36 cellular contexts compared by ENCODE assay signal in the genomic region with DNA sequence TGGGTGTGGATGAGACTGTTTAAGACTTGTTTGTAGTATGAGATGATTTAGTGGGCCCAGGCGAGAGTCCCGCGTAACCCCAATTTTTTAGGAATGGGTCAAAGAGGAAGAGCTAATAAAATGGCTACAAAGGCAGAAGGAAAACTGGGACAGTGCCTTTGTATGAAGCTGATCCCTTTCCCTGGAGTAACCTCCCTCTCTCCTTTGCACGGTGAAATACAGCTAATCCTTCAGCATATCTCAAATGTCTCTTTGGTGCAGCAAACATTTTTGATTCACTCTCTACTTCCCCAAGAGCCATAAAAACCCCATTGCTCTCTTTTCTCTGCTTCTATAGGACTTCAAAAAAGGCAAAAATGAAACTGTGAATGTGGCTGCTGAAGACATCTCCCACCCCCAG.
"Had no signal": no experiment of that assay in that cellular context is flagged by ENCODE, and none has a peak within 500 bp of the region (broad histone marks: within the 10 kb centered on the region; RNA-seq: fewer than 3 reads in every experiment).

No MANE protein-coding gene starts in this region.

- H3K36me3 Mint-ChIP-seq: activated CD8-positive, alpha-beta memory T cell treated with anti-CD3 and anti-CD28 coated beads, Interleukin-2, amount 10 ng/mL, durations not matched to agents 7 days and 5 days; activated naive CD4-positive, alpha-beta T cell treated with anti-CD3 and anti-CD28 coated beads, Interleukin-2, amount 50 U/mL, for 24 hours; activated naive CD8-positive, alpha-beta T cell treated with anti-CD3 and anti-CD28 coated beads for 36 hours had no signal

- H3K27me3 ChIP-seq: adrenal gland, body of pancreas, colonic mucosa had no signal

- H3K9me3 ChIP-seq: adrenal gland, body of pancreas, colonic mucosa had no signal

- H3K9me3 Mint-ChIP-seq: activated naive CD4-positive, alpha-beta T cell treated with anti-CD3 and anti-CD28 coated beads, Interleukin-2, amount 50 U/mL, for 24 hours; activated naive CD8-positive, alpha-beta T cell treated with anti-CD3 and anti-CD28 coated beads for 36 hours; activated naive CD8-positive, alpha-beta T cell treated with anti-CD3 and anti-CD28 coated beads, Interleukin-2, amount 50 U/mL, for 24 hours; activated T-helper 1 cell treated with anti-CD3 and anti-CD28 coated beads, Interleukin-12 subunit alpha, Interleukin-12 subunit beta, Interleukin-2, Interleukin-4 antibody, amounts not matched to agents 30 ng/mL and 10 ng/mL and 1 ng/mL, durations not matched to agents 14 hours and 24 hours and 36 hours; activated T-helper 2 cell treated with anti-CD3 and anti-CD28 coated beads, Interferon-gamma antibody, Interleukin-2, Interleukin-4, amounts not matched to agents 10 μg/mL and 5 μg/mL and 100 μg/mL, durations not matched to agents 14 hours and 24 hours and 36 hours; T-helper 2 cell treated with Interferon-gamma antibody and Interleukin-4, amounts not matched to agents 5 μg/mL and 100 μg/mL, for 36 hours had no signal

- H3K27me3 Mint-ChIP-seq: activated B cell treated with CpG ODN at 0.5 μM for 24 hours; activated naive CD4-positive, alpha-beta T cell treated with anti-CD3 and anti-CD28 coated beads, Interleukin-2, amount 50 U/mL, for 24 hours; activated naive CD8-positive, alpha-beta T cell treated with anti-CD3 and anti-CD28 coated beads for 36 hours; activated naive CD8-positive, alpha-beta T cell treated with anti-CD3 and anti-CD28 coated beads, Interleukin-2, amount 50 U/mL, for 24 hours; T-helper 17 cell had no signal

- ATAC-seq: activated CD8-positive, alpha-beta memory T cell treated with anti-CD3 and anti-CD28 coated beads, Interleukin-2, amount 10 ng/mL, durations not matched to agents 7 days and 5 days; activated CD8-positive, alpha-beta T cell treated with anti-CD3 and anti-CD28 coated beads, Interleukin-2, amount 10 ng/mL, durations not matched to agents 7 days and 5 days; activated naive CD8-positive, alpha-beta T cell treated with anti-CD3 and anti-CD28 coated beads, Interleukin-2, amount 50 U/mL, for 24 hours; body of pancreas; SK-N-SH treated with all-trans-retinoic acid at 6 μM for 48 hours; T-helper 17 cell had no signal

- H3K4me1 ChIP-seq: adrenal gland, body of pancreas, colonic mucosa had no signal

- DNase-seq: activated B cell treated with CpG ODN at 0.5 μM for 24 hours; activated CD4-positive, alpha-beta T cell treated with anti-CD3 and anti-CD28 coated beads for 4 hours; activated CD4-positive, alpha-beta T cell treated with anti-CD3 and anti-CD28 coated beads, Interleukin-2, amount 50 U/mL, for 1 hour; activated CD4-positive, alpha-beta T cell treated with anti-CD3 and anti-CD28 coated beads, Interleukin-2, amount 50 U/mL, for 48 hours; activated CD4-positive, CD25-positive, alpha-beta regulatory T cell treated with anti-CD3 and anti-CD28 coated beads, Interleukin-2, amount 50 U/mL, for 72 hours; activated CD8-positive, alpha-beta memory T cell treated with anti-CD3 and anti-CD28 coated beads, Interleukin-2, amount 10 ng/mL, durations not matched to agents 7 days and 5 days; activated CD8-positive, alpha-beta memory T cell treated with anti-CD3 and anti-CD28 coated beads, Interleukin-2, amount 50 U/mL, for 4 hours; activated CD8-positive, alpha-beta T cell treated with anti-CD3 and anti-CD28 coated beads, Interleukin-2, amount 10 ng/mL, durations not matched to agents 7 days and 5 days; activated effector memory CD4-positive, alpha-beta T cell treated with anti-CD3 and anti-CD28 coated beads, Interleukin-2, amount 50 U/mL, for 16 hours; activated naive CD4-positive, alpha-beta T cell treated with anti-CD3 and anti-CD28 coated beads for 36 hours; activated naive CD8-positive, alpha-beta T cell treated with anti-CD3 and anti-CD28 coated beads for 36 hours; activated naive CD8-positive, alpha-beta T cell treated with anti-CD3 and anti-CD28 coated beads, Interleukin-2, amount 50 U/mL, for 24 hours; activated T-cell treated with anti-CD3 and anti-CD28 coated beads, Interleukin-2, amount 50 U/mL, for 1 hour; activated T-cell treated with anti-CD3 and anti-CD28 coated beads, Interleukin-2, amount 50 U/mL, for 48 hours; adrenal gland; amygdala; aorta; body of pancreas; central memory CD4-positive, alpha-beta T cell; cerebellar nuclear complex; colonic mucosa; effector CD8-positive, alpha-beta T cell; foreskin fibroblast; T-helper 1 cell; T-helper 17 cell; T1000; WERI-Rb-1 had no signal

- H3K4me3 ChIP-seq: adrenal gland, body of pancreas, colonic mucosa had no signal

- H3K27ac Mint-ChIP-seq: activated B cell treated with CpG ODN at 0.5 μM for 24 hours; activated CD8-positive, alpha-beta memory T cell treated with anti-CD3 and anti-CD28 coated beads, Interleukin-2, amount 10 ng/mL, durations not matched to agents 7 days and 5 days; activated CD8-positive, alpha-beta T cell treated with anti-CD3 and anti-CD28 coated beads, Interleukin-2, amount 10 ng/mL, durations not matched to agents 7 days and 5 days; activated naive CD4-positive, alpha-beta T cell treated with anti-CD3 and anti-CD28 coated beads for 36 hours; activated naive CD4-positive, alpha-beta T cell treated with anti-CD3 and anti-CD28 coated beads, Interleukin-2, amount 50 U/mL, for 24 hours; activated naive CD8-positive, alpha-beta T cell treated with anti-CD3 and anti-CD28 coated beads for 36 hours; activated naive CD8-positive, alpha-beta T cell treated with anti-CD3 and anti-CD28 coated beads, Interleukin-2, amount 50 U/mL, for 24 hours; activated T-helper 1 cell treated with anti-CD3 and anti-CD28 coated beads, Interleukin-12 subunit alpha, Interleukin-12 subunit beta, Interleukin-2, Interleukin-4 antibody, amounts not matched to agents 30 ng/mL and 10 ng/mL and 1 ng/mL, durations not matched to agents 14 hours and 24 hours and 36 hours; activated T-helper 2 cell treated with anti-CD3 and anti-CD28 coated beads, Interferon-gamma antibody, Interleukin-2, Interleukin-4, amounts not matched to agents 10 μg/mL and 5 μg/mL and 100 μg/mL, durations not matched to agents 14 hours and 24 hours and 36 hours; T-helper 17 cell; T-helper 2 cell treated with Interferon-gamma antibody and Interleukin-4, amounts not matched to agents 5 μg/mL and 100 μg/mL, for 36 hours had no signal

- H3K4me1 Mint-ChIP-seq: activated B cell treated with CpG ODN at 0.5 μM for 24 hours; activated CD8-positive, alpha-beta memory T cell treated with anti-CD3 and anti-CD28 coated beads, Interleukin-2, amount 10 ng/mL, durations not matched to agents 7 days and 5 days; activated naive CD4-positive, alpha-beta T cell treated with anti-CD3 and anti-CD28 coated beads, Interleukin-2, amount 50 U/mL, for 24 hours; activated naive CD8-positive, alpha-beta T cell treated with anti-CD3 and anti-CD28 coated beads for 36 hours; activated naive CD8-positive, alpha-beta T cell treated with anti-CD3 and anti-CD28 coated beads, Interleukin-2, amount 50 U/mL, for 24 hours; T-helper 17 cell had no signal

- H3K36me3 ChIP-seq: adrenal gland, colonic mucosa, WERI-Rb-1 had no signal

- H3K27ac ChIP-seq: body of pancreas, colonic mucosa, epithelial cell of prostate, WERI-Rb-1 had no signal

- FAIRE-seq: endometrium, endothelial cell of umbilical vein, frontal cortex had no signal

- H3K4me3 Mint-ChIP-seq: activated B cell treated with CpG ODN at 0.5 μM for 24 hours; activated CD8-positive, alpha-beta memory T cell treated with anti-CD3 and anti-CD28 coated beads, Interleukin-2, amount 10 ng/mL, durations not matched to agents 7 days and 5 days; activated CD8-positive, alpha-beta T cell treated with anti-CD3 and anti-CD28 coated beads, Interleukin-2, amount 10 ng/mL, durations not matched to agents 7 days and 5 days; activated naive CD4-positive, alpha-beta T cell treated with anti-CD3 and anti-CD28 coated beads for 36 hours; activated naive CD4-positive, alpha-beta T cell treated with anti-CD3 and anti-CD28 coated beads, Interleukin-2, amount 50 U/mL, for 24 hours; activated naive CD8-positive, alpha-beta T cell treated with anti-CD3 and anti-CD28 coated beads for 36 hours; activated naive CD8-positive, alpha-beta T cell treated with anti-CD3 and anti-CD28 coated beads, Interleukin-2, amount 50 U/mL, for 24 hours; activated T-helper 1 cell treated with anti-CD3 and anti-CD28 coated beads, Interleukin-12 subunit alpha, Interleukin-12 subunit beta, Interleukin-2, Interleukin-4 antibody, amounts not matched to agents 30 ng/mL and 10 ng/mL and 1 ng/mL, durations not matched to agents 14 hours and 24 hours and 36 hours; T-helper 17 cell; T-helper 2 cell treated with Interferon-gamma antibody and Interleukin-4, amounts not matched to agents 5 μg/mL and 100 μg/mL, for 36 hours had no signal
